8 cellular contexts compared by ENCODE assay signal in the genomic region with DNA sequence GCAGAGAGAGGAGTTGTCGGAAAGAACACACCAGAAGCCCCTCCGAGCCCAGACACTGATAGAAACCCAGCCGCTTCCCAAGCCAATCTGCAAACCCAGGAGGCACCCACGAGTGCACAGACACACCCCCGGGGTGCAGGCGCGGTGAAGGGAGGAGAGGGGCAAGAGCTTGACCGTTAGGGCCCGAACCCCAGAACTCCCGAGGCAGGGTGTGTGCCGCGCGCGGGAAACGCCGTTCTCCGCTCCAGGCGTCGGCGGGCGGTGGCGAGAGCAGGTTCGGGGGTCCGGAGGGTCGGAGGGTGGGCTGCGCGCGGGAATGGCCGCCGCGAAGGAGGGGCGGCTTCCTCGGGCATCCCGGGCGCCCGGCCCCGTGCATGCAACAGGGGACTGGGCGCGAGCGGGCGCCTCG. TPM values are rescaled to one million over a fixed set of nuclear protein-coding genes. Genes with fewer than 3 reads are reported as not detected.
DNase-seq lines count a peak whose midpoint lies in the region; ATAC-seq and TF ChIP-seq lines count a peak whose summit lies in the region.

No MANE protein-coding gene starts in this region.

- H3K9ac ChIP-seq in iPS-20b (ENCODE audit: low read depth, low read length) = no peak overlapping the region

- no peaks in the 10 kb centered on the region for H3K36me3 Mint-ChIP-seq in activated naive CD8-positive, alpha-beta T cell

- no peak for TF ChIP-seq CTCF in AG09309 (IDR thresholded peaks at IDR 0.05; ENCODE audit: control insufficient read depth, insufficient read depth, low read depth, low read length, missing control alignments)
- no peak for TF ChIP-seq CTCF in stomach (IDR thresholded peaks at IDR 0.05)

- no peaks in the 10 kb centered on the region for H3K9me3 Mint-ChIP-seq in activated naive CD8-positive, alpha-beta T cell (ENCODE audit: low read depth)

- H3K4me1 Mint-ChIP-seq in activated naive CD8-positive, alpha-beta T cell (ENCODE audit: low read depth) = peaks cover 11% of the 10 kb centered on the region

- H3K4me1 ChIP-seq in iPS-20b (ENCODE audit: insufficient read depth, low read length) (no peaks in the 10 kb centered on the region), stomach (peaks cover 8 to 15% (median 13%) of the 10 kb centered on the region in 4 donors)

- 0 to 3% (median 1%) methylated on average over 16 to 42 of the region's 42 CpGs for WGBS in stomach, 5 donors

- in situ Hi-C loops in ACHN (cut with HindIII; ENCODE audit: low pct_ligation_motif_present, low pct_unique_long_range_greater_than_20kb, low sequenced_read_pairs) = loop anchor here (10.0 kb wide), 1 partner anchor 89 kb away; no protein-coding TSS in a partner anchor

- no peak for TF ChIP-seq POLR2A in stomach (IDR thresholded peaks at IDR 0.05)

- peak overlapping the region; percentile 10 for H3K4me3 ChIP-seq in AG09309 (ENCODE audit: control insufficient read depth, low read depth, low read length)
- H3K4me3 ChIP-seq in iPS-20b (ENCODE audit: low read length) = peak overlapping the region; percentile 67
- peak overlapping the region; percentile 51 to 88 (median 62) for H3K4me3 ChIP-seq in stomach

- peak overlapping the region; percentile 74 for H3K4me3 Mint-ChIP-seq in activated naive CD8-positive, alpha-beta T cell

- no peaks in the 10 kb centered on the region for H3K36me3 ChIP-seq in iPS-20b (ENCODE audit: insufficient read depth, low read depth, low read length)
- no peaks in the 10 kb centered on the region for H3K36me3 ChIP-seq in stomach

- no peak overlapping the region for H3K27ac Mint-ChIP-seq in activated naive CD8-positive, alpha-beta T cell

- intact Hi-C loops in stomach (cut with DNase I; ENCODE audit: low total_unique reads) = no loop called here

- peaks cover 49% of the 10 kb centered on the region for H3K27me3 Mint-ChIP-seq in activated naive CD8-positive, alpha-beta T cell

- TF ChIP-seq EP300 in stomach (IDR thresholded peaks at IDR 0.05) = no peak

- H3K27me3 ChIP-seq in iPS-20b (ENCODE audit: insufficient read depth, low read length) = peaks cover 67% of the 10 kb centered on the region
- peaks cover 13 to 89% (median 47%) of the 10 kb centered on the region in 3 donors for H3K27me3 ChIP-seq in stomach

- H3K27ac ChIP-seq in iPS-20b (ENCODE audit: low read length) = no peak overlapping the region
- H3K27ac ChIP-seq in stomach = no peak overlapping the region

- peak; percentile 22 for ATAC-seq in GM21529 (IDR thresholded peaks at IDR 0.05; ENCODE audit: unreplicated experiment)

- H3K9me3 ChIP-seq in iPS-20b (ENCODE audit: insufficient read depth, low read depth, low read length) (no peaks in the 10 kb centered on the region), stomach (peaks cover 0 to 4% (median 0%) of the 10 kb centered on the region in 4 donors)

- DNase-seq in AG09309 (ENCODE audit: low read depth) = no peak
- DNase-seq in stomach = no peak
- no peak for DNase-seq in NCI-H2081 treated with DMSO at 0.1 percent for 48 hours (lab: John Stamatoyannopoulos, UW)
- DNase-seq in NCI-H2171 treated with DMSO at 0.1 percent for 48 hours (lab: John Stamatoyannopoulos, UW) = no peak
- DNase-seq in ACHN = no peak

RNA-seq across cellular contexts. Expression of a gene that starts 0.5 kb away (rescaled TPM):
- 1 to 10 TPM in 1 of 5 donors, not detected in 4; 1.8 TPM for total RNA-seq in stomach
- under 1 TPM in 1 of 3 donors, not detected in 2; 0.23 TPM for polyA plus RNA-seq in stomach

RNA-seq across cellular contexts. Expression of a gene that starts 50.1 kb away (rescaled TPM):
- total RNA-seq in stomach = 10 to 100 TPM in 1 of 5 donors, 1 to 10 TPM in 4; 1.2 to 15.8 (median 4.5) TPM
- 1 to 10 TPM; 2.4 to 3.3 (median 2.7) TPM for polyA plus RNA-seq in stomach

Comparison
In these comparisons a context has a peak if more than half of its experiments do, and no peak if none do; other contexts are left out.
1. H3K4me3 ChIP-seq: peak in every context shown above with its lines; median percentile 67 in iPS-20b; 62 in stomach; 10 in AG09309.